Comparison of ENCODE assay signal across 1 cellular context in genomic region chr2:237686659-237687136, GRCh38.
TF ChIP-seq lines count a peak whose summit lies in the region.

No MANE protein-coding gene starts in this region.

TF ChIP-seq in HepG2, 621 proteins besides CTCF, POLR2A, EP300 and RAD21 (continued from another document):
- TF ChIP-seq ZNF547 (CRISPR knock-in tag; IDR thresholded peaks at IDR 0.05) (no peak), ZNF33A (CRISPR knock-in tag; IDR thresholded peaks at IDR 0.05; ENCODE audit: borderline replicate concordance) (no peak), ZNF619 (CRISPR knock-in tag; IDR thresholded peaks at IDR 0.05) (0 out of 2 replicates have a peak, but pooled peaks have one; percentile 56), XBP1 (CRISPR knock-in tag; IDR thresholded peaks at IDR 0.05) (no peak), MEF2D (CRISPR knock-in tag; IDR thresholded peaks at IDR 0.05) (no peak), RARG (CRISPR knock-in tag; IDR thresholded peaks at IDR 0.05; ENCODE audit: low read depth) (no peak), ZNF292 (CRISPR knock-in tag; IDR thresholded peaks at IDR 0.05; ENCODE audit: borderline replicate concordance, low read depth) (no peak), SSRP1 (CRISPR knock-in tag; IDR thresholded peaks at IDR 0.05) (no peak), CAMTA2 (CRISPR knock-in tag; IDR thresholded peaks at IDR 0.05; ENCODE audit: borderline replicate concordance) (no peak), MED13 (CRISPR knock-in tag; IDR thresholded peaks at IDR 0.05) (no peak), TFAP4 (IDR thresholded peaks at IDR 0.05; ENCODE audit: borderline replicate concordance, low read depth) (peak; percentile 31; the same call in 1 of the 2 replicates), KLF15 (CRISPR knock-in tag; IDR thresholded peaks at IDR 0.05; ENCODE audit: borderline replicate concordance) (no peak), MTF2 (CRISPR knock-in tag; IDR thresholded peaks at IDR 0.05; ENCODE audit: borderline replicate concordance) (no peak), CENPBD1 (CRISPR knock-in tag; IDR thresholded peaks at IDR 0.05; ENCODE audit: borderline replicate concordance, low read depth) (no peak), ELK4 (CRISPR knock-in tag; IDR thresholded peaks at IDR 0.05; ENCODE audit: borderline replicate concordance) (no peak), ZNF616 (CRISPR knock-in tag; IDR thresholded peaks at IDR 0.05; ENCODE audit: low read depth) (no peak), PHF20 (CRISPR knock-in tag; IDR thresholded peaks at IDR 0.05) (no peak), ZNF326 (CRISPR knock-in tag; IDR thresholded peaks at IDR 0.05; ENCODE audit: borderline replicate concordance) (no peak), CREBL2 (CRISPR knock-in tag; IDR thresholded peaks at IDR 0.05; ENCODE audit: borderline replicate concordance) (no peak), PATZ1 (CRISPR knock-in tag; IDR thresholded peaks at IDR 0.05) (no peak), SATB2 (CRISPR knock-in tag; IDR thresholded peaks at IDR 0.05) (no peak), YEATS2 (CRISPR knock-in tag; IDR thresholded peaks at IDR 0.05; ENCODE audit: borderline replicate concordance) (no peak)
TF ChIP-seq in HepG2: peak in this region for 19.
